8 cellular contexts compared by ENCODE assay signal in genomic region chr1:100455478-100456072, GRCh38.
DNase-seq lines count a peak whose midpoint lies in the region; ATAC-seq and TF ChIP-seq lines count a peak whose summit lies in the region.

No MANE protein-coding gene starts in this region.

- H3K79me2 ChIP-seq in HCT116 (ENCODE audit: insufficient read depth, low read length): no peaks in the 10 kb centered on the region

- no peak overlapping the region for H2AFZ ChIP-seq in HCT116 (ENCODE audit: low read depth, low read length, poor library complexity, severe bottlenecking)

- peak overlapping the region; percentile 20 for H3K4me3 Mint-ChIP-seq in CD4-positive, alpha-beta T cell
- H3K4me3 Mint-ChIP-seq in activated CD8-positive, alpha-beta T cell treated with anti-CD3 and anti-CD28 coated beads for 36 hours: no peak overlapping the region

- in situ Hi-C loops in GM13976 (cut with MboI; ENCODE audit: low sequenced_read_pairs, unreplicated experiment): loop anchor here (10.0 kb wide), 1 partner anchor 651 kb away; no protein-coding TSS in a partner anchor

- peak; percentile 24; the same call in 1 of the 2 replicates for TF ChIP-seq RAD21 in HCT116 (IDR thresholded peaks at IDR 0.05; ENCODE audit: low read depth)

- H3K9me2 ChIP-seq in HCT116 (ENCODE audit: insufficient read depth): no peaks in the 10 kb centered on the region

- RAD21 ChIA-PET in HCT116 (lab: Charles Lee; ENCODE audit: low non-redundant PET in 1 of 2, low total read pairs in 2 of 2, uncharacterized antibody in 2 of 2, unreplicated experiment in 2 of 2): no interaction called here

- POLR2A ChIA-PET in CD4-positive, alpha-beta T cell (lab: Charles Lee): interaction anchor here (0.6 to 6.6 kb wide), 22 partner anchors 8 to 796 kb away, joined by 3 to 44 read pairs (median 4); partner anchors contain the start of genes CDC14A, SASS6 and TRMT13
- POLR2A ChIA-PET in HCT116 (lab: Charles Lee): no interaction called here
- POLR2A ChIA-PET in activated CD8-positive, alpha-beta T cell treated with anti-CD3 and anti-CD28 coated beads for 36 hours (lab: Charles Lee): interaction anchor here (0.6 to 1.3 kb wide), 4 partner anchors 16 to 154 kb away, joined by 3 to 4 read pairs (median 4); no protein-coding TSS in a partner anchor

- H3K36me3 ChIP-seq in HCT116 (ENCODE audit: control insufficient read depth in 1 of 2, insufficient read depth in 2 of 2, low read length in 2 of 2) (no peaks in the 10 kb centered on the region), right lobe of liver (no peaks in the 10 kb centered on the region)

- intact Hi-C loops in CD4-positive, alpha-beta T cell (cut with DNase I, micrococcal nuclease): loop anchor here (1.0 to 5.0 kb wide), 4 partner anchors 33 to 648 kb away; no protein-coding TSS in a partner anchor
- intact Hi-C loops in HCT116 (cut with micrococcal nuclease) (loop anchor here (5.0 to 10.0 kb wide), 2 partner anchors 323 to 1271 kb away; partner anchors contain the start of genes SASS6 and TRMT13), right lobe of liver (cut with DNase I) (loop anchor here in 1 of 2 donors (10.0 kb wide), 1 partner anchor 149 kb away; no protein-coding TSS in a partner anchor)
- intact Hi-C loops in activated CD8-positive, alpha-beta T cell treated with anti-CD3 and anti-CD28 coated beads for 36 hours (cut with micrococcal nuclease): loop anchor here (5.0 to 10.0 kb wide), 2 partner anchors 181 to 648 kb away; no protein-coding TSS in a partner anchor

- DNase-seq in CD4-positive, alpha-beta T cell: no peak
- DNase-seq in HCT116 (ENCODE audit: low read depth, low spot score) (no peak), right lobe of liver (no peak), caudate nucleus (lab: John Stamatoyannopoulos, UW) (no peak), GM13976 (ENCODE audit: low spot score) (no peak)
- DNase-seq in activated CD8-positive, alpha-beta T cell treated with anti-CD3 and anti-CD28 coated beads for 36 hours: no peak
- no peak for DNase-seq in effector CD8-positive, alpha-beta T cell (lab: John Stamatoyannopoulos, UW)

- no peak for ATAC-seq in CD4-positive, alpha-beta T cell (ENCODE audit: poor library complexity)
- 0 out of 2 replicates have a peak, but pooled peaks have one; percentile 40 for ATAC-seq in HCT116
- no peak for ATAC-seq in activated CD8-positive, alpha-beta T cell treated with anti-CD3 and anti-CD28 coated beads for 36 hours
- no peak for ATAC-seq in right lobe of liver
- no peak for ATAC-seq in GM19467 (IDR thresholded peaks at IDR 0.05; ENCODE audit: unreplicated experiment)

- peak overlapping the region; percentile 94 for H3K27ac Mint-ChIP-seq in CD4-positive, alpha-beta T cell
- no peak overlapping the region for H3K27ac Mint-ChIP-seq in activated CD8-positive, alpha-beta T cell treated with anti-CD3 and anti-CD28 coated beads for 36 hours

- no peaks in the 10 kb centered on the region for H3K4me1 ChIP-seq in HCT116 (ENCODE audit: control insufficient read depth in 1 of 2, insufficient read depth in 2 of 2, low read length in 2 of 2)
- peaks cover 0 to 6% (median 0%) of the 10 kb centered on the region in 4 donors for H3K4me1 ChIP-seq in right lobe of liver

- CTCF ChIA-PET in CD4-positive, alpha-beta T cell (lab: Charles Lee): interaction anchor here (0.6 to 7.0 kb wide), 22 partner anchors 8 to 189 kb away, joined by 3 to 40 read pairs (median 4); partner anchors contain the start of genes CDC14A and RTCA
- CTCF ChIA-PET in HCT116 (lab: Charles Lee): interaction anchor here (0.6 to 2.3 kb wide), 19 partner anchors 8 to 690 kb away, joined by 3 to 19 read pairs (median 4); partner anchors contain the start of genes EXTL2 and FRRS1
- CTCF ChIA-PET in activated CD8-positive, alpha-beta T cell treated with anti-CD3 and anti-CD28 coated beads for 36 hours (lab: Charles Lee): interaction anchor here (0.5 to 7.7 kb wide), 34 partner anchors 8 to 413 kb away, joined by 3 to 77 read pairs (median 4); partner anchors contain the start of genes CDC14A and RTCA

- peaks cover 88% of the 10 kb centered on the region for H3K4me1 Mint-ChIP-seq in CD4-positive, alpha-beta T cell (ENCODE audit: low read depth)
- peaks cover 51% of the 10 kb centered on the region for H3K4me1 Mint-ChIP-seq in activated CD8-positive, alpha-beta T cell treated with anti-CD3 and anti-CD28 coated beads for 36 hours (ENCODE audit: low read depth)

- H3K27me3 ChIP-seq in CD4-positive, alpha-beta T cell (ENCODE audit: control insufficient read depth, insufficient read depth, low read length): no peaks in the 10 kb centered on the region
- H3K27me3 ChIP-seq in HCT116 (ENCODE audit: insufficient read depth, low read length) (no peaks in the 10 kb centered on the region), right lobe of liver (no peaks in the 10 kb centered on the region)

- no peak for TF ChIP-seq POLR2A in HCT116 (IDR thresholded peaks at IDR 0.05; ENCODE audit: borderline replicate concordance, extremely low read depth, insufficient read depth, insufficient read length)
- TF ChIP-seq POLR2A in right lobe of liver (IDR thresholded peaks at IDR 0.05): no peak

- TF ChIP-seq CTCF in CD4-positive, alpha-beta T cell (IDR thresholded peaks at IDR 0.05): peak; percentile 84
- peak; percentile 28 to 69 (median 29); a peak in 4 of 6 replicates for TF ChIP-seq CTCF in HCT116 (IDR thresholded peaks at IDR 0.05 in 2 of 3, conservative IDR thresholded peaks at IDR 0.05 in 1 of 3; ENCODE audit: borderline replicate concordance in 1 of 3, insufficient read depth in 1 of 3, low read depth in 2 of 3, low read length in 2 of 3)
- peak; percentile 76 for TF ChIP-seq CTCF in activated CD8-positive, alpha-beta T cell treated with anti-CD3 and anti-CD28 coated beads for 36 hours (IDR thresholded peaks at IDR 0.05)
- peak; percentile 35 to 60 (median 58) for TF ChIP-seq CTCF in right lobe of liver (IDR thresholded peaks at IDR 0.05)
- no peak for TF ChIP-seq CTCF in GM13976 (IDR thresholded peaks at IDR 0.05; ENCODE audit: borderline replicate concordance, control extremely low read depth, extremely low read depth, insufficient read depth, missing control alignments)

- no TSS peak for BruUV-seq in HCT116 (replicated peaks; lab: Mats Ljungman, UMichigan)

- no peak overlapping the region for H3K4me3 ChIP-seq in HCT116 (replicated peaks in 1 of 2; ENCODE audit: low read depth in 1 of 2, low read length in 2 of 2)
- no peak overlapping the region for H3K4me3 ChIP-seq in right lobe of liver

- H3K27me3 Mint-ChIP-seq in CD4-positive, alpha-beta T cell: no peaks in the 10 kb centered on the region
- no peaks in the 10 kb centered on the region for H3K27me3 Mint-ChIP-seq in activated CD8-positive, alpha-beta T cell treated with anti-CD3 and anti-CD28 coated beads for 36 hours

- H3K4me2 ChIP-seq in HCT116 (ENCODE audit: low read length): no peak overlapping the region

- H4K20me1 ChIP-seq in HCT116 (ENCODE audit: insufficient read depth): no peaks in the 10 kb centered on the region

- H3K36me3 Mint-ChIP-seq in CD4-positive, alpha-beta T cell (ENCODE audit: low read depth): peaks cover 88% of the 10 kb centered on the region
- H3K36me3 Mint-ChIP-seq in activated CD8-positive, alpha-beta T cell treated with anti-CD3 and anti-CD28 coated beads for 36 hours (ENCODE audit: low read depth): peaks cover 8% of the 10 kb centered on the region

- no peak overlapping the region for H3K27ac ChIP-seq in CD4-positive, alpha-beta T cell (ENCODE audit: low read depth, low read length)
- no peak overlapping the region for H3K27ac ChIP-seq in HCT116 (ENCODE audit: low read depth, low read length)
- H3K27ac ChIP-seq in right lobe of liver: no peak overlapping the region
- H3K27ac ChIP-seq in caudate nucleus (ENCODE audit: low read depth, low read length): no peak overlapping the region

- H3K9ac ChIP-seq in HCT116 (ENCODE audit: low read length): no peak overlapping the region

- H3K9me3 ChIP-seq in CD4-positive, alpha-beta T cell (ENCODE audit: control insufficient read depth, low read length): no peaks in the 10 kb centered on the region
- H3K9me3 ChIP-seq in HCT116 (ENCODE audit: control insufficient read depth in 1 of 2, insufficient read depth in 1 of 2, low read depth in 1 of 2, low read length in 2 of 2): no peaks in the 10 kb centered on the region
- no peaks in the 10 kb centered on the region for H3K9me3 ChIP-seq in right lobe of liver

- H3K9me3 Mint-ChIP-seq in CD4-positive, alpha-beta T cell: no peaks in the 10 kb centered on the region
- no peaks in the 10 kb centered on the region for H3K9me3 Mint-ChIP-seq in activated CD8-positive, alpha-beta T cell treated with anti-CD3 and anti-CD28 coated beads for 36 hours

TF ChIP-seq in HCT116, 20 proteins besides CTCF, POLR2A, EP300 and RAD21 (continues in another document):
- TF ChIP-seq FOSL1 (IDR thresholded peaks at IDR 0.05; ENCODE audit: low read depth) (no peak), ZNF274 (IDR thresholded peaks at IDR 0.05; ENCODE audit: low read depth, low read length) (no peak), ATF3 (IDR thresholded peaks at IDR 0.05) (no peak), CEBPB (IDR thresholded peaks at IDR 0.05; ENCODE audit: low read depth) (no peak), YY1 (IDR thresholded peaks at IDR 0.05; ENCODE audit: extremely low read depth, insufficient replicate concordance, low read depth, low read length) (no peak), SP1 (IDR thresholded peaks at IDR 0.05; ENCODE audit: low read depth) (no peak), SIN3A (IDR thresholded peaks at IDR 0.05; ENCODE audit: low read depth) (no peak), SRF (IDR thresholded peaks at IDR 0.05; ENCODE audit: low read depth) (no peak), EZH2phosphoT487 (IDR thresholded peaks at IDR 0.05; ENCODE audit: borderline replicate concordance) (no peak), EZH2 (IDR thresholded peaks at IDR 0.05) (no peak)
- TF ChIP-seq, protein P1, sequence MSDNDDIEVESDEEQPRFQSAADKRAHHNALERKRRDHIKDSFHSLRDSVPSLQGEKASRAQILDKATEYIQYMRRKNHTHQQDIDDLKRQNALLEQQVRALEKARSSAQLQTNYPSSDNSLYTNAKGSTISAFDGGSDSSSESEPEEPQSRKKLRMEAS (IDR thresholded peaks at IDR 0.05): no peak
